In genomic region chr17:2179615-2180295, GRCh38 we compare ENCODE assay signal across 9 cellular contexts.
A peak's percentile ranks its signal among the peaks of the same experiment; 100 is the strongest.
DNase-seq lines count a peak whose midpoint lies in the region; ATAC-seq, FAIRE-seq and TF ChIP-seq lines count a peak whose summit lies in the region.
"Had no signal": no experiment of that assay in that cellular context is flagged by ENCODE, and none has a peak within 500 bp of the region (broad histone marks: within the 10 kb centered on the region; RNA-seq: fewer than 3 reads in every experiment).

No MANE protein-coding gene starts in this region.

- H4K20me1 ChIP-seq in HepG2 (ENCODE audit: insufficient read depth, low read length) = no peaks in the 10 kb centered on the region

- no peak for ATAC-seq in HepG2
- ATAC-seq in aorta (ENCODE audit: low FRiP score) = peak; percentile 77
- ATAC-seq: K562 had no signal

- H3K36me3 Mint-ChIP-seq in dendritic cell treated with granulocyte-macrophage colony-stimulating factor and Interleukin-4, amounts not matched to agents 40 ng/mL and 50 ng/mL, for 4 days (ENCODE audit: low read depth) = peaks cover 75% of the 10 kb centered on the region

- H3K4me1 ChIP-seq in liver (ENCODE audit: control insufficient read depth in 4 of 4, insufficient read depth in 4 of 4, low read length in 3 of 4) (peaks cover 15 to 58% (median 50%) of the 10 kb centered on the region in 4 donors), HepG2 (ENCODE audit: insufficient read depth, low read length) (peaks cover 42% of the 10 kb centered on the region), aorta (ENCODE audit: control insufficient read depth in 1 of 2, insufficient read depth in 2 of 2, low read length in 2 of 2) (peaks cover 9 to 20% of the 10 kb centered on the region in 2 donors)

- TF ChIP-seq RAD21 in liver (IDR thresholded peaks at IDR 0.05) (peak; percentile 51 to 62), HepG2 (CRISPR knock-in tag; IDR thresholded peaks at IDR 0.05) (no peak)

- CTCF ChIA-PET in HepG2 (lab: Yijun Ruan, JAX; ENCODE audit: low intra/inter-chr PET ratio, low total read pairs) = no interaction called here
- CTCF ChIA-PET in HEK293T (lab: Yijun Ruan, JAX) = interaction anchor here (0.5 kb wide), 1 partner anchor 69 kb away, joined by 7 read pairs; no protein-coding TSS in a partner anchor

- POLR2A ChIA-PET in HepG2 (lab: Yijun Ruan, JAX) (no interaction called here), HEK293T (lab: Yijun Ruan, JAX) (no interaction called here)

- no peak for TF ChIP-seq CTCF in liver (IDR thresholded peaks at IDR 0.05; ENCODE audit: low read depth, low read length, missing input control)
- TF ChIP-seq CTCF in HepG2 (CRISPR knock-in tag; IDR thresholded peaks at IDR 0.05) = no peak
- TF ChIP-seq CTCF in D721Med (IDR thresholded peaks at IDR 0.05; ENCODE audit: insufficient read depth, missing control alignments) = no peak

- no peak overlapping the region for H3K4me3 ChIP-seq in liver (ENCODE audit: low read depth in 1 of 3, low read length in 3 of 3)
- H3K4me3 ChIP-seq in HepG2 (replicated peaks in 1 of 3; ENCODE audit: insufficient read depth in 1 of 3, low read depth in 2 of 3, low read length in 3 of 3) = no peak overlapping the region
- H3K4me3 ChIP-seq in aorta (ENCODE audit: low read length in 2 of 2) = no peak overlapping the region
- H3K4me3 ChIP-seq: K562 had no signal

- peak overlapping the region; percentile 72 to 75 for H3K27ac ChIP-seq in liver (ENCODE audit: low read depth in 1 of 2, low read length in 2 of 2)
- no peak overlapping the region for H3K27ac ChIP-seq in HepG2 (ENCODE audit: extremely low read length, insufficient read depth, low read length)
- peak overlapping the region; percentile 12 to 50 for H3K27ac ChIP-seq in aorta (ENCODE audit: low read depth in 1 of 2, low read length in 2 of 2)

- H3K27me3 Mint-ChIP-seq in dendritic cell treated with granulocyte-macrophage colony-stimulating factor and Interleukin-4, amounts not matched to agents 40 ng/mL and 50 ng/mL, for 4 days = peaks cover 3% of the 10 kb centered on the region

- peaks cover 58% of the 10 kb centered on the region for H3K4me1 Mint-ChIP-seq in dendritic cell treated with granulocyte-macrophage colony-stimulating factor and Interleukin-4, amounts not matched to agents 40 ng/mL and 50 ng/mL, for 4 days (ENCODE audit: low read depth)

- no peaks in the 10 kb centered on the region for H3K79me2 ChIP-seq in HepG2 (ENCODE audit: insufficient read depth, low read length)

- H3K27ac Mint-ChIP-seq in dendritic cell treated with granulocyte-macrophage colony-stimulating factor and Interleukin-4, amounts not matched to agents 40 ng/mL and 50 ng/mL, for 4 days = peak overlapping the region; percentile 41

- no peak for FAIRE-seq in HepG2 (lab: Jason Lieb, UNC)
- FAIRE-seq in D721Med (lab: Jason Lieb, UNC) = no peak
- FAIRE-seq: K562 had no signal

- H3K36me3 ChIP-seq in liver (ENCODE audit: control insufficient read depth in 4 of 4, insufficient read depth in 3 of 4, low read depth in 1 of 4, low read length in 3 of 4) = peaks cover 0 to 3% (median 1%) of the 10 kb centered on the region in 4 donors
- peaks cover 7 to 27% of the 10 kb centered on the region in 2 experiments; a peak in 4 of 5 replicates for H3K36me3 ChIP-seq in HepG2 (replicated peaks in 1 of 2; ENCODE audit: control insufficient read depth in 1 of 2, insufficient read depth in 2 of 2, low read length in 2 of 2)
- H3K36me3 ChIP-seq in aorta (ENCODE audit: control insufficient read depth in 1 of 2, insufficient read depth in 2 of 2, low read length in 1 of 2) = no peaks in the 10 kb centered on the region

- in situ Hi-C loops in HepG2 (cut with HindIII; ENCODE audit: extremely low pct_ligation_motif_present, low pct_unique_long_range_greater_than_20kb) = no loop called here

- no peak overlapping the region for H2AFZ ChIP-seq in HepG2 (ENCODE audit: low read length)

- H3K27me3 ChIP-seq in liver (ENCODE audit: control insufficient read depth in 4 of 4, insufficient read depth in 4 of 4, low read length in 3 of 4) (no peaks in the 10 kb centered on the region), HepG2 (ENCODE audit: control insufficient read depth in 1 of 2, insufficient read depth in 2 of 2, low read length in 2 of 2) (no peaks in the 10 kb centered on the region), aorta (ENCODE audit: control insufficient read depth in 1 of 2, insufficient read depth in 2 of 2, low read length in 1 of 2) (no peaks in the 10 kb centered on the region)

- no peak for TF ChIP-seq EP300 in HepG2 (IDR thresholded peaks at IDR 0.05; ENCODE audit: low read depth in 2 of 2, low read length in 2 of 2)
- TF ChIP-seq EP300 in HepG2 (CRISPR knock-in tag; IDR thresholded peaks at IDR 0.05; ENCODE audit: borderline replicate concordance) = no peak

- H3K4me3 Mint-ChIP-seq in dendritic cell treated with granulocyte-macrophage colony-stimulating factor and Interleukin-4, amounts not matched to agents 40 ng/mL and 50 ng/mL, for 4 days = peak overlapping the region; percentile 27

- no peak for TF ChIP-seq POLR2A in HepG2 (IDR thresholded peaks at IDR 0.05; ENCODE audit: insufficient read depth in 1 of 2, low read depth in 2 of 2, low read length in 2 of 2)

- intact Hi-C loops in HepG2 (cut with micrococcal nuclease; ENCODE audit: unreplicated experiment) (no loop called here), aorta (cut with DNase I) (loop anchor here (1.0 to 5.0 kb wide), 3 partner anchors 35 to 72 kb away; no protein-coding TSS in a partner anchor)
- intact Hi-C loops in dendritic cell treated with granulocyte-macrophage colony-stimulating factor and Interleukin-4, amounts not matched to agents 40 ng/mL and 50 ng/mL, for 4 days (cut with micrococcal nuclease) = no loop called here

- H3K9me3 Mint-ChIP-seq in dendritic cell treated with granulocyte-macrophage colony-stimulating factor and Interleukin-4, amounts not matched to agents 40 ng/mL and 50 ng/mL, for 4 days = no peaks in the 10 kb centered on the region

- BruUV-seq in HepG2 (replicated peaks; lab: Mats Ljungman, UMichigan) = no TSS peak

- WGBS in liver = 22% methylated on average over 9 of the region's 9 CpGs
- WGBS in HepG2 (ENCODE audit: low lambda C conversion rate) = 96% methylated on average over 9 of the region's 9 CpGs
- 7 to 11% methylated on average over 9 of the region's 9 CpGs for WGBS in aorta, 2 donors

- H3K9me3 ChIP-seq in liver (ENCODE audit: control insufficient read depth in 4 of 4, low read length in 3 of 4) = no peaks in the 10 kb centered on the region
- H3K9me3 ChIP-seq in HepG2 (ENCODE audit: low read length) = no peaks in the 10 kb centered on the region
- H3K9me3 ChIP-seq in aorta (ENCODE audit: control insufficient read depth, low read length) = no peaks in the 10 kb centered on the region

- no peak overlapping the region for H3K4me2 ChIP-seq in HepG2 (ENCODE audit: low read depth, low read length)

- H3K9ac ChIP-seq in liver (ENCODE audit: low read depth in 1 of 2, low read length in 2 of 2) (no peak overlapping the region), HepG2 (ENCODE audit: insufficient read depth, low read depth, low read length) (no peak overlapping the region)

- DNase-seq in HepG2 (ENCODE audit: low spot score) (no peak), midbrain (lab: John Stamatoyannopoulos, UW) (peak; percentile 75), aorta (peak; percentile 82 to 87), D721Med (ENCODE audit: insufficient read length, low spot score) (no peak), HEK293T (ENCODE audit: extremely low spot score) (no peak), NCI-H345 (lab: John Stamatoyannopoulos, UW) (no peak)

TF ChIP-seq in liver, 16 proteins besides CTCF, POLR2A, EP300 and RAD21 (continues in another document):
- TF ChIP-seq, protein P1, sequence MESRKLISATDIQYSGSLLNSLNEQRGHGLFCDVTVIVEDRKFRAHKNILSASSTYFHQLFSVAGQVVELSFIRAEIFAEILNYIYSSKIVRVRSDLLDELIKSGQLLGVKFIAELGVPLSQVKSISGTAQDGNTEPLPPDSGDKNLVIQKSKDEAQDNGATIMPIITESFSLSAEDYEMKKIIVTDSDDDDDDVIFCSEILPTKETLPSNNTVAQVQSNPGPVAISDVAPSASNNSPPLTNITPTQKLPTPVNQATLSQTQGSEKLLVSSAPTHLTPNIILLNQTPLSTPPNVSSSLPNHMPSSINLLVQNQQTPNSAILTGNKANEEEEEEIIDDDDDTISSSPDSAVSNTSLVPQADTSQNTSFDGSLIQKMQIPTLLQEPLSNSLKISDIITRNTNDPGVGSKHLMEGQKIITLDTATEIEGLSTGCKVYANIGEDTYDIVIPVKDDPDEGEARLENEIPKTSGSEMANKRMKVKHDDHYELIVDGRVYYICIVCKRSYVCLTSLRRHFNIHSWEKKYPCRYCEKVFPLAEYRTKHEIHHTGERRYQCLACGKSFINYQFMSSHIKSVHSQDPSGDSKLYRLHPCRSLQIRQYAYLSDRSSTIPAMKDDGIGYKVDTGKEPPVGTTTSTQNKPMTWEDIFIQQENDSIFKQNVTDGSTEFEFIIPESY (IDR thresholded peaks at IDR 0.05) = no peak

TF ChIP-seq in HepG2, 621 proteins besides CTCF, POLR2A, EP300 and RAD21 (continues in another document):
- TF ChIP-seq STAG1 (CRISPR knock-in tag; IDR thresholded peaks at IDR 0.05) (no peak), ZNF737 (CRISPR knock-in tag; IDR thresholded peaks at IDR 0.05; ENCODE audit: borderline replicate concordance) (no peak), RBM22 (optimal IDR thresholded peaks at IDR 0.05; ENCODE audit: low read length) (no peak), THYN1 (CRISPR knock-in tag; IDR thresholded peaks at IDR 0.05; ENCODE audit: borderline replicate concordance, low read depth) (no peak), RELA (CRISPR knock-in tag; IDR thresholded peaks at IDR 0.05) (no peak)

TF ChIP-seq in HEK293T, 16 proteins besides CTCF, POLR2A, EP300 and RAD21:
- no peak for TF ChIP-seq FOXA1 (IDR thresholded peaks at IDR 0.05)

Comparison
In these comparisons a context has a peak if more than half of its experiments do, and no peak if none do; other contexts are left out.
1. DNase-seq: peak in midbrain (single experiment) and aorta (2 of 2); none in HepG2 (single experiment), D721Med (single experiment), HEK293T (single experiment) and NCI-H345 (single experiment).
2. intact Hi-C loops: an anchor here in aorta (1.0 to 5.0 kb wide); none called in HepG2 and dendritic cell treated with granulocyte-macrophage colony-stimulating factor and Interleukin-4, amounts not matched to agents 40 ng/mL and 50 ng/mL, for 4 days.